Comparison of ENCODE assay signal across 8 cellular contexts in genomic region chr17:77427471-77427991, GRCh38.
DNase-seq lines count a peak whose midpoint lies in the region; ATAC-seq, FAIRE-seq and TF ChIP-seq lines count a peak whose summit lies in the region.

No MANE protein-coding gene starts in this region.

- peaks cover 95% of the 10 kb centered on the region for H3K4me1 Mint-ChIP-seq in HFFc6 (ENCODE audit: low read depth)

- H3K9me3 Mint-ChIP-seq in HFFc6: no peaks in the 10 kb centered on the region

- H3K4me1 ChIP-seq in right cardiac atrium (ENCODE audit: control insufficient read depth, insufficient read depth, low read length): peaks cover 38% of the 10 kb centered on the region

- H3K4me3 ChIP-seq in right cardiac atrium (ENCODE audit: low read length): no peak overlapping the region

- no peaks in the 10 kb centered on the region for H3K9me3 ChIP-seq in right cardiac atrium (ENCODE audit: control insufficient read depth, low read length)

- intact Hi-C loops in right cardiac atrium (cut with DNase I): loop anchor here (5.0 to 10.0 kb wide), 4 partner anchors 65 to 103 kb away; no protein-coding TSS in a partner anchor

- H3K27me3 ChIP-seq in right cardiac atrium (ENCODE audit: control insufficient read depth, insufficient read depth): no peaks in the 10 kb centered on the region

- 25% methylated on average over 14 of the region's 14 CpGs for WGBS in right cardiac atrium

- peak in 1 of 2 donors; percentile 10 for ATAC-seq in right cardiac atrium
- no peak for ATAC-seq in GM19324 (IDR thresholded peaks at IDR 0.05; ENCODE audit: low FRiP score, unreplicated experiment)
- no peak for ATAC-seq in HG03108 (IDR thresholded peaks at IDR 0.05; ENCODE audit: unreplicated experiment)

- DNase-seq in HFFc6 (peak; percentile 84), amniotic epithelial cell (ENCODE audit: low read depth) (peak; percentile 67), right cardiac atrium (peak; percentile 75 to 84 (median 78)), stromal cell of bone marrow (ENCODE audit: low read depth) (peak; percentile 81), GM19239 (ENCODE audit: insufficient read length, low spot score) (no peak), NCI-H1092 treated with DMSO at 0.1 percent for 48 hours (lab: John Stamatoyannopoulos, UW) (no peak)

- peak overlapping the region; percentile 68 for H3K4me3 Mint-ChIP-seq in HFFc6

- peak; percentile 30; the same call in 1 of the 2 replicates for TF ChIP-seq CTCF in HFFc6 (IDR thresholded peaks at IDR 0.05)

- peak overlapping the region; percentile 65 for H3K27ac ChIP-seq in right cardiac atrium (ENCODE audit: low read length)

- peaks cover 20% of the 10 kb centered on the region for H3K27me3 Mint-ChIP-seq in HFFc6 (ENCODE audit: insufficient read depth)

- peak overlapping the region; percentile 95 for H3K27ac Mint-ChIP-seq in HFFc6

- no peaks in the 10 kb centered on the region for H3K36me3 Mint-ChIP-seq in HFFc6 (ENCODE audit: low read depth)

- no peak for FAIRE-seq in GM19239 (lab: Jason Lieb, UNC)

Comparison
In these comparisons a context has a peak if more than half of its experiments do, and no peak if none do; other contexts are left out.
1. DNase-seq: peak in HFFc6 (single experiment), amniotic epithelial cell (single experiment), right cardiac atrium (3 of 3) and stromal cell of bone marrow (single experiment); none in GM19239 (single experiment) and NCI-H1092 treated with DMSO at 0.1 percent for 48 hours (single experiment).